In genomic region chr7:130337410-130337971, GRCh38 we compare ENCODE assay signal across 1 cellular context.
TF ChIP-seq lines count a peak whose summit lies in the region.

No MANE protein-coding gene starts in this region.

TF ChIP-seq in WTC11, 78 proteins besides CTCF, POLR2A, EP300 and RAD21 (continued from another document):
- no peak for TF ChIP-seq AFF4 (CRISPR knock-in tag; IDR thresholded peaks at IDR 0.05; ENCODE audit: borderline replicate concordance)
- TF ChIP-seq ZBTB43 (CRISPR knock-in tag; IDR thresholded peaks at IDR 0.05) = no peak
- TF ChIP-seq NFE2L1 (CRISPR knock-in tag; IDR thresholded peaks at IDR 0.05) = no peak
- TF ChIP-seq CREM (CRISPR knock-in tag; IDR thresholded peaks at IDR 0.05) = no peak
- TF ChIP-seq MLX (CRISPR knock-in tag; IDR thresholded peaks at IDR 0.05) = no peak
- TF ChIP-seq FOXP4 (CRISPR knock-in tag; IDR thresholded peaks at IDR 0.05) = no peak
- no peak for TF ChIP-seq SP1 (CRISPR knock-in tag; conservative IDR thresholded peaks at IDR 0.05)
- TF ChIP-seq ATF6 (CRISPR knock-in tag; IDR thresholded peaks at IDR 0.05) = no peak
- TF ChIP-seq GRHL2 (CRISPR knock-in tag; IDR thresholded peaks at IDR 0.05; ENCODE audit: insufficient replicate concordance, severe bottlenecking) = no peak
- TF ChIP-seq SMAD4 (CRISPR knock-in tag; IDR thresholded peaks at IDR 0.05) = no peak
TF ChIP-seq in WTC11: peak in this region for 0.
